ENCODE assay signal across 10 cellular contexts in genomic region chr7:45001826-45002225, GRCh38. TPM values are rescaled to one million over a fixed set of nuclear protein-coding genes. Genes with fewer than 3 reads are reported as not detected.
DNase-seq lines count a peak whose midpoint lies in the region; ATAC-seq and TF ChIP-seq lines count a peak whose summit lies in the region.
"Had no signal": no experiment of that assay in that cellular context is flagged by ENCODE, and none has a peak within 500 bp of the region (broad histone marks: within the 10 kb centered on the region; RNA-seq: fewer than 3 reads in every experiment).

No MANE protein-coding gene starts in this region.

- H3K27me3 Mint-ChIP-seq in CD4-positive, alpha-beta T cell, result no peaks in the 10 kb centered on the region
- no peaks in the 10 kb centered on the region for H3K27me3 Mint-ChIP-seq in natural killer cell treated with Interleukin-12 subunit alpha and Interleukin-12 subunit beta and Interleukin-15 and Interleukin-18, amount 100 ng/mL, for 72 hours

- no peak overlapping the region for H3K9ac ChIP-seq in mammary epithelial cell (ENCODE audit: insufficient read depth, low read length)

- H3K27me3 ChIP-seq in CD4-positive, alpha-beta T cell (ENCODE audit: control insufficient read depth, insufficient read depth, low read length), result no peaks in the 10 kb centered on the region
- H3K27me3 ChIP-seq in mammary epithelial cell (ENCODE audit: insufficient read depth, low read length), result no peaks in the 10 kb centered on the region
- H3K27me3 ChIP-seq: brain microvascular endothelial cell had no signal

- H2AFZ ChIP-seq in mammary epithelial cell (ENCODE audit: low read depth, low read length), result no peak overlapping the region

- in situ Hi-C loops in mammary epithelial cell (cut with MboI; ENCODE audit: low sequenced_read_pairs in 2 of 2), result no loop called here

- CTCF ChIA-PET in CD4-positive, alpha-beta T cell (lab: Charles Lee), result interaction anchor here (0.9 to 7.6 kb wide), 16 partner anchors 12 to 145 kb away, joined by 3 to 62 read pairs (median 4); partner anchors contain the start of genes MYO1G and TBRG4
- CTCF ChIA-PET in mammary epithelial cell (lab: Charles Lee; ENCODE audit: low non-redundant PET), result interaction anchor here (0.9 kb wide), 1 partner anchor 238 kb away, joined by 8 read pairs; no protein-coding TSS in a partner anchor

- POLR2A ChIA-PET in CD4-positive, alpha-beta T cell (lab: Charles Lee), result interaction anchor here (0.6 to 10.2 kb wide), 21 partner anchors 9 to 512 kb away, joined by 3 to 367 read pairs (median 9); partner anchors contain the start of genes MYO1G, NUDCD3, OGDH and PURB

- intact Hi-C loops in CD4-positive, alpha-beta T cell (cut with DNase I, micrococcal nuclease), result loop anchor here (1.0 to 5.0 kb wide), 6 partner anchors 16 to 155 kb away; partner anchors contain the start of genes H2AZ2 (in 1 of the 2), MYO1G (in 1 of the 2) and TBRG4 (in 1 of the 2)
- intact Hi-C loops in mammary epithelial cell (cut with micrococcal nuclease), result loop anchor here (5.0 kb wide), 1 partner anchor 45 kb away; no protein-coding TSS in a partner anchor

- DNase-seq in CD4-positive, alpha-beta T cell, result no peak
- DNase-seq in LNCaP clone FGC (ENCODE audit: low read depth) (no peak), mammary epithelial cell (peak; percentile 48), AG20443 (ENCODE audit: low spot score) (no peak), NCI-H2107 treated with DMSO at 0.1 percent for 48 hours (lab: John Stamatoyannopoulos, UW; ENCODE audit: unreplicated experiment) (no peak), EL (no peak)
- no peak for DNase-seq in natural killer cell treated with Interleukin-12 subunit alpha and Interleukin-12 subunit beta and Interleukin-15 and Interleukin-18, amount 100 ng/mL, for 72 hours (ENCODE audit: low spot score)
- DNase-seq: brain microvascular endothelial cell had no signal

- peak overlapping the region; percentile 2 for H3K4me3 Mint-ChIP-seq in CD4-positive, alpha-beta T cell
- peak overlapping the region; percentile 92 for H3K4me3 Mint-ChIP-seq in natural killer cell treated with Interleukin-12 subunit alpha and Interleukin-12 subunit beta and Interleukin-15 and Interleukin-18, amount 100 ng/mL, for 72 hours

- peaks cover 52% of the 10 kb centered on the region for H3K4me1 Mint-ChIP-seq in CD4-positive, alpha-beta T cell (ENCODE audit: low read depth)
- H3K4me1 Mint-ChIP-seq in natural killer cell treated with Interleukin-12 subunit alpha and Interleukin-12 subunit beta and Interleukin-15 and Interleukin-18, amount 100 ng/mL, for 72 hours (ENCODE audit: low read depth in 2 of 2), result peaks cover 31 to 34% of the 10 kb centered on the region in 2 donors

- no peaks in the 10 kb centered on the region for H3K9me3 Mint-ChIP-seq in CD4-positive, alpha-beta T cell
- no peaks in the 10 kb centered on the region for H3K9me3 Mint-ChIP-seq in natural killer cell treated with Interleukin-12 subunit alpha and Interleukin-12 subunit beta and Interleukin-15 and Interleukin-18, amount 100 ng/mL, for 72 hours

- WGBS in mammary epithelial cell (ENCODE audit: low coverage, missing lambda C conversion rate), result 0% methylated on average over 2 of the region's 2 CpGs

- H3K36me3 Mint-ChIP-seq in CD4-positive, alpha-beta T cell (ENCODE audit: low read depth), result peaks cover 13% of the 10 kb centered on the region
- H3K36me3 Mint-ChIP-seq in natural killer cell treated with Interleukin-12 subunit alpha and Interleukin-12 subunit beta and Interleukin-15 and Interleukin-18, amount 100 ng/mL, for 72 hours, result peaks cover 7% of the 10 kb centered on the region

- no TSS peak for BruUV-seq in mammary epithelial cell (replicated peaks; lab: Mats Ljungman, UMichigan)

- peaks cover 23% of the 10 kb centered on the region for H3K4me1 ChIP-seq in mammary epithelial cell (ENCODE audit: insufficient read depth, low read length)

- H3K27ac ChIP-seq in CD4-positive, alpha-beta T cell (ENCODE audit: low read depth, low read length), result peak overlapping the region; percentile 87
- H3K27ac ChIP-seq in mammary epithelial cell (ENCODE audit: insufficient read depth, low read depth, low read length), result peak overlapping the region; percentile 58
- H3K27ac ChIP-seq: brain microvascular endothelial cell had no signal

- dilution Hi-C loops in mammary epithelial cell (cut with HindIII; ENCODE audit: low sequenced_read_pairs), result no loop called here

- no peak for TF ChIP-seq CTCF in CD4-positive, alpha-beta T cell (IDR thresholded peaks at IDR 0.05)
- TF ChIP-seq CTCF in LNCaP clone FGC (IDR thresholded peaks at IDR 0.05; ENCODE audit: control insufficient read depth, extremely low read depth, insufficient read depth) (no peak), mammary epithelial cell (conservative IDR thresholded peaks at IDR 0.05 in 1 of 2, IDR thresholded peaks at IDR 0.05 in 1 of 2; ENCODE audit: extremely low read depth in 1 of 2, insufficient read depth in 1 of 2, low read depth in 1 of 2, low read length in 2 of 2) (no peak)

- H3K27ac Mint-ChIP-seq in CD4-positive, alpha-beta T cell, result peak overlapping the region; percentile 89
- peak overlapping the region; percentile 73 to 76 for H3K27ac Mint-ChIP-seq in natural killer cell treated with Interleukin-12 subunit alpha and Interleukin-12 subunit beta and Interleukin-15 and Interleukin-18, amount 100 ng/mL, for 72 hours

- peak overlapping the region; percentile 85 for H3K4me2 ChIP-seq in mammary epithelial cell (ENCODE audit: insufficient read depth, low read depth, low read length)

- H3K9me3 ChIP-seq in CD4-positive, alpha-beta T cell (ENCODE audit: control insufficient read depth, low read length), result no peaks in the 10 kb centered on the region
- H3K9me3 ChIP-seq in mammary epithelial cell (replicated peaks; ENCODE audit: insufficient read depth, low read length), result no peaks in the 10 kb centered on the region

- peaks cover 2% of the 10 kb centered on the region for H3K36me3 ChIP-seq in mammary epithelial cell (ENCODE audit: insufficient read depth, low read length)
- H3K36me3 ChIP-seq: brain microvascular endothelial cell had no signal

- no peaks in the 10 kb centered on the region for H4K20me1 ChIP-seq in mammary epithelial cell (ENCODE audit: insufficient read depth, low read length)

- no peak for ATAC-seq in CD4-positive, alpha-beta T cell (ENCODE audit: poor library complexity)
- no peak for ATAC-seq in natural killer cell treated with Interleukin-12 subunit alpha and Interleukin-12 subunit beta and Interleukin-15 and Interleukin-18, amount 100 ng/mL, for 72 hours
- no peak for ATAC-seq in HG03342 (IDR thresholded peaks at IDR 0.05; ENCODE audit: unreplicated experiment)
- ATAC-seq: sciatic nerve had no signal

- peaks cover 63% of the 10 kb centered on the region for H3K79me2 ChIP-seq in mammary epithelial cell (ENCODE audit: insufficient read depth, low read length)

- H3K4me3 ChIP-seq in LNCaP clone FGC (ENCODE audit: low read depth, low read length) (peak overlapping the region; percentile 70), mammary epithelial cell (replicated peaks in 1 of 3; ENCODE audit: insufficient read depth in 1 of 3, low read depth in 2 of 3, low read length in 3 of 3) (peak overlapping the region; percentile 54 to 81 (median 79))

RNA-seq across cellular contexts. Expression of gene CCM2, which starts 1.8 kb away (rescaled TPM):
- 10 to 100 TPM; 48.8 to 52.8 TPM for total RNA-seq in CD4-positive, alpha-beta T cell
- 10 to 100 TPM; 73.2 to 75.6 TPM for total RNA-seq in mammary epithelial cell
- 66.2 TPM for polyA plus RNA-seq in mammary epithelial cell
- 107 TPM for polyA minus RNA-seq in mammary epithelial cell
- 10 to 100 TPM; 59.2 to 68.4 TPM for total RNA-seq in natural killer cell treated with Interleukin-12 subunit alpha and Interleukin-12 subunit beta and Interleukin-15 and Interleukin-18, amount 100 ng/mL, for 72 hours

RNA-seq across cellular contexts. Expression of gene MYO1G, which starts 23.0 kb away (rescaled TPM):
- total RNA-seq in CD4-positive, alpha-beta T cell, result 100 to 1,000 TPM; 155 to 157 TPM
- total RNA-seq in mammary epithelial cell, result under 1 TPM in 1 of 2 donors, not detected in 1; 0.17 TPM
- polyA plus RNA-seq in mammary epithelial cell, result 0.02 TPM
- polyA minus RNA-seq in mammary epithelial cell, result not detected
- 100 to 1,000 TPM; 465 to 518 TPM for total RNA-seq in natural killer cell treated with Interleukin-12 subunit alpha and Interleukin-12 subunit beta and Interleukin-15 and Interleukin-18, amount 100 ng/mL, for 72 hours

Comparison
In these comparisons a context has a peak if more than half of its experiments do, and no peak if none do; other contexts are left out.
1. RNA of gene MYO1G, which starts 23.0 kb away (total RNA-seq): 465 to 518 TPM in natural killer cell treated with Interleukin-12 subunit alpha and Interleukin-12 subunit beta and Interleukin-15 and Interleukin-18, amount 100 ng/mL, for 72 hours and 155 to 157 TPM in CD4-positive, alpha-beta T cell; 0.17 TPM in mammary epithelial cell; every median in the first group is over 100 times any median in the second.